Comparison of ENCODE assay signal across 34 cellular contexts in genomic region chr3:1955170-1955569, GRCh38.
"Had no signal": no experiment of that assay in that cellular context is flagged by ENCODE, and none has a peak within 500 bp of the region (broad histone marks: within the 10 kb centered on the region; RNA-seq: fewer than 3 reads in every experiment).

No MANE protein-coding gene starts in this region.

- H3K4me3 Mint-ChIP-seq: activated B cell treated with CpG ODN at 0.5 μM for 24 hours; activated CD4-positive, alpha-beta memory T cell treated with anti-CD3 and anti-CD28 coated beads, Interleukin-2, amount 10 ng/mL, durations not matched to agents 7 days and 5 days; activated CD8-positive, alpha-beta memory T cell treated with anti-CD3 and anti-CD28 coated beads, Interleukin-2, amount 10 ng/mL, durations not matched to agents 7 days and 5 days; activated naive CD4-positive, alpha-beta T cell treated with anti-CD3 and anti-CD28 coated beads, Interleukin-2, amount 10 ng/mL, durations not matched to agents 7 days and 5 days; activated T-helper 1 cell treated with anti-CD3 and anti-CD28 coated beads, Interleukin-12 subunit alpha, Interleukin-12 subunit beta, Interleukin-2, Interleukin-4 antibody, amounts not matched to agents 30 ng/mL and 10 ng/mL and 1 ng/mL, durations not matched to agents 14 hours and 24 hours and 36 hours; T-helper 1 cell treated with Interleukin-12 subunit alpha and Interleukin-12 subunit beta and Interleukin-4 antibody, amounts not matched to agents 30 μg/mL and 1 μg/mL, for 36 hours; T-helper 2 cell treated with Interferon-gamma antibody and Interleukin-4, amounts not matched to agents 5 μg/mL and 100 μg/mL, for 36 hours had no signal

- H3K36me3 ChIP-seq: adrenal gland, breast epithelium, cardiac muscle cell, colonic mucosa, esophagus squamous epithelium, WERI-Rb-1 had no signal

- H3K4me3 ChIP-seq: adrenal gland, body of pancreas, breast epithelium, cardiac muscle cell, colonic mucosa, esophagus squamous epithelium had no signal

- H3K4me1 Mint-ChIP-seq: activated B cell treated with CpG ODN at 0.5 μM for 24 hours; activated CD4-positive, alpha-beta memory T cell treated with anti-CD3 and anti-CD28 coated beads, Interleukin-2, amount 10 ng/mL, durations not matched to agents 7 days and 5 days; activated CD8-positive, alpha-beta memory T cell treated with anti-CD3 and anti-CD28 coated beads, Interleukin-2, amount 10 ng/mL, durations not matched to agents 7 days and 5 days; activated naive CD4-positive, alpha-beta T cell treated with anti-CD3 and anti-CD28 coated beads, Interleukin-2, amount 10 ng/mL, durations not matched to agents 7 days and 5 days had no signal

- H3K27me3 Mint-ChIP-seq: activated B cell treated with CpG ODN at 0.5 μM for 24 hours; activated CD4-positive, alpha-beta memory T cell treated with anti-CD3 and anti-CD28 coated beads, Interleukin-2, amount 10 ng/mL, durations not matched to agents 7 days and 5 days; activated CD8-positive, alpha-beta memory T cell treated with anti-CD3 and anti-CD28 coated beads, Interleukin-2, amount 10 ng/mL, durations not matched to agents 7 days and 5 days; activated naive CD4-positive, alpha-beta T cell treated with anti-CD3 and anti-CD28 coated beads, Interleukin-2, amount 10 ng/mL, durations not matched to agents 7 days and 5 days had no signal

- H3K27me3 ChIP-seq: adrenal gland, body of pancreas, breast epithelium, cardiac muscle cell, colonic mucosa, esophagus squamous epithelium had no signal

- DNase-seq: activated B cell treated with CpG ODN at 0.5 μM for 24 hours; activated CD4-positive, alpha-beta memory T cell treated with anti-CD3 and anti-CD28 coated beads, Interleukin-2, amount 10 ng/mL, durations not matched to agents 7 days and 5 days; activated CD4-positive, alpha-beta T cell treated with anti-CD3 and anti-CD28 coated beads for 48 hours; activated CD4-positive, alpha-beta T cell treated with anti-CD3 and anti-CD28 coated beads, Interleukin-2, amount 50 U/mL, for 4 hours; activated CD8-positive, alpha-beta memory T cell treated with anti-CD3 and anti-CD28 coated beads, Interleukin-2, amount 10 ng/mL, durations not matched to agents 7 days and 5 days; activated CD8-positive, alpha-beta memory T cell treated with anti-CD3 and anti-CD28 coated beads, Interleukin-2, amount 50 U/mL, for 4 hours; activated gamma-delta T cell; activated naive CD4-positive, alpha-beta T cell; activated naive CD4-positive, alpha-beta T cell treated with anti-CD3 and anti-CD28 coated beads, Interleukin-2, amount 10 ng/mL, durations not matched to agents 7 days and 5 days; activated T-cell treated with anti-CD3 and anti-CD28 coated beads, Interleukin-2, amount 50 U/mL, for 1 hour; activated T-cell treated with anti-CD3 and anti-CD28 coated beads, Interleukin-2, amount 50 U/mL, for 48 hours; adrenal gland; amygdala; aorta; body of pancreas; central memory CD4-positive, alpha-beta T cell; cerebellar nuclear complex; colonic mucosa; effector CD8-positive, alpha-beta T cell; esophagus squamous epithelium; foreskin melanocyte; head of caudate nucleus; T1000; WERI-Rb-1 had no signal

- H3K9me3 Mint-ChIP-seq: activated T-helper 1 cell treated with anti-CD3 and anti-CD28 coated beads, Interleukin-12 subunit alpha, Interleukin-12 subunit beta, Interleukin-2, Interleukin-4 antibody, amounts not matched to agents 30 ng/mL and 10 ng/mL and 1 ng/mL, durations not matched to agents 14 hours and 24 hours and 36 hours had no signal

- ATAC-seq: activated CD4-positive, CD25-positive, alpha-beta regulatory T cell treated with anti-CD3 and anti-CD28 coated beads, Interleukin-2, amount 50 U/mL, for 24 hours; activated CD8-positive, alpha-beta memory T cell treated with anti-CD3 and anti-CD28 coated beads, Interleukin-2, amount 10 ng/mL, durations not matched to agents 7 days and 5 days; body of pancreas had no signal

- H3K36me3 Mint-ChIP-seq: activated CD8-positive, alpha-beta memory T cell treated with anti-CD3 and anti-CD28 coated beads, Interleukin-2, amount 10 ng/mL, durations not matched to agents 7 days and 5 days; activated naive CD4-positive, alpha-beta T cell treated with anti-CD3 and anti-CD28 coated beads, Interleukin-2, amount 10 ng/mL, durations not matched to agents 7 days and 5 days; activated naive CD4-positive, alpha-beta T cell treated with anti-CD3 and anti-CD28 coated beads, Interleukin-2, amount 50 U/mL, for 72 hours had no signal

- H3K27ac Mint-ChIP-seq: activated B cell treated with CpG ODN at 0.5 μM for 24 hours; activated CD4-positive, alpha-beta memory T cell treated with anti-CD3 and anti-CD28 coated beads, Interleukin-2, amount 10 ng/mL, durations not matched to agents 7 days and 5 days; activated CD8-positive, alpha-beta memory T cell treated with anti-CD3 and anti-CD28 coated beads, Interleukin-2, amount 10 ng/mL, durations not matched to agents 7 days and 5 days; activated naive CD4-positive, alpha-beta T cell treated with anti-CD3 and anti-CD28 coated beads, Interleukin-2, amount 10 ng/mL, durations not matched to agents 7 days and 5 days; activated T-helper 1 cell treated with anti-CD3 and anti-CD28 coated beads, Interleukin-12 subunit alpha, Interleukin-12 subunit beta, Interleukin-2, Interleukin-4 antibody, amounts not matched to agents 30 ng/mL and 10 ng/mL and 1 ng/mL, durations not matched to agents 14 hours and 24 hours and 36 hours; T-helper 1 cell treated with Interleukin-12 subunit alpha and Interleukin-12 subunit beta and Interleukin-4 antibody, amounts not matched to agents 30 μg/mL and 1 μg/mL, for 36 hours; T-helper 2 cell treated with Interferon-gamma antibody and Interleukin-4, amounts not matched to agents 5 μg/mL and 100 μg/mL, for 36 hours had no signal

- H3K27ac ChIP-seq: adrenal gland, body of pancreas, breast epithelium, cardiac muscle cell, colonic mucosa, epithelial cell of prostate, esophagus squamous epithelium, WERI-Rb-1 had no signal

- H3K9me3 ChIP-seq: adrenal gland, body of pancreas, breast epithelium, colonic mucosa, esophagus squamous epithelium had no signal

- H3K4me1 ChIP-seq: adrenal gland, body of pancreas, breast epithelium, colonic mucosa, esophagus squamous epithelium had no signal

- FAIRE-seq: endometrium, endothelial cell of umbilical vein had no signal
